ENCODE assay signal across 7 cellular contexts in genomic region chr3:195933044-195933430, GRCh38. TPM values are rescaled to one million over a fixed set of nuclear protein-coding genes. Genes with fewer than 3 reads are reported as not detected.
A peak's percentile ranks its signal among the peaks of the same experiment; 100 is the strongest.
DNase-seq lines count a peak whose midpoint lies in the region; ATAC-seq, FAIRE-seq and TF ChIP-seq lines count a peak whose summit lies in the region.
"Not testable (repeated sequence)": the region's sequence is repeated elsewhere in the genome, so short reads cannot be mapped to it uniquely, and the experiment has no call there.

No MANE protein-coding gene starts in this region.

- peak overlapping the region; percentile 61 to 75 for H3K27ac ChIP-seq in A549
- H3K27ac ChIP-seq in pancreas = peak overlapping the region in 2 of 4 donors; percentile 50 to 67
- H3K27ac ChIP-seq in transverse colon = peak overlapping the region; percentile 47 to 65 (median 54)

- peak in 1 of 2 experiments; percentile 54 for DNase-seq in A549 (ENCODE audit: low read depth in 1 of 2, low spot score in 1 of 2)
- DNase-seq in HT-29 (ENCODE audit: low spot score) = peak; percentile 71
- peak; percentile 51 for DNase-seq in glomerular visceral epithelial cell (ENCODE audit: extremely low spot score)
- peak in 1 of 2 donors; percentile 31 for DNase-seq in left colon
- DNase-seq in mesenteric fat pad (ENCODE audit: low spot score) = peak; percentile 45
- not testable (repeated sequence) for DNase-seq in pancreas
- peak; percentile 41 for DNase-seq in transverse colon

- peak overlapping the region; percentile 65 for H3K4me2 ChIP-seq in A549

- not testable (repeated sequence) for TF ChIP-seq CTCF in A549 (IDR thresholded peaks at IDR 0.05); pancreas (IDR thresholded peaks at IDR 0.05); transverse colon (IDR thresholded peaks at IDR 0.05)

- TF ChIP-seq RAD21 in A549 (conservative IDR thresholded peaks at IDR 0.05 in 1 of 2, IDR thresholded peaks at IDR 0.05 in 1 of 2) = not testable (repeated sequence)

- peak; percentile 39 to 78; a peak in 3 of 6 replicates for ATAC-seq in A549
- peak; percentile 78 for ATAC-seq in left colon
- peak in 3 of 4 donors; percentile 9 to 42 (median 35) for ATAC-seq in pancreas

- 39% methylated on average over 5 of the region's 6 CpGs for WGBS in A549 (ENCODE audit: missing lambda C conversion rate)
- WGBS in pancreas, 2 donors = 81 to 85% methylated on average over 6 of the region's 6 CpGs
- 70 to 76% methylated on average over 2 to 6 of the region's 6 CpGs for WGBS in transverse colon (ENCODE audit: low coverage in 1 of 2), 2 donors

- not testable (repeated sequence) for H3K36me3 ChIP-seq in pancreas, transverse colon

- not testable (repeated sequence) for H3K9me3 ChIP-seq in A549, pancreas, transverse colon

- POLR2A ChIA-PET in A549 (lab: Yijun Ruan, JAX) = not testable (repeated sequence)

- CTCF ChIA-PET in A549 (lab: Yijun Ruan, JAX) = interaction anchor here (3.3 kb wide), 1 partner anchor 18 kb away, joined by 12 read pairs; no protein-coding TSS in a partner anchor

- not testable (repeated sequence) for H3K27me3 ChIP-seq in pancreas, transverse colon

- FAIRE-seq in A549 (lab: Jason Lieb, UNC); pancreas (lab: Jason Lieb, UNC): not testable (repeated sequence)

- not testable (repeated sequence) for H3K4me3 ChIP-seq in A549, pancreas, transverse colon

- H3K4me1 ChIP-seq in A549 (peaks cover 19% of the 10 kb centered on the region), transverse colon (peaks cover 0 to 13% (median 4%) of the 10 kb centered on the region in 4 donors)
- not testable (repeated sequence) for H3K4me1 ChIP-seq in pancreas

- in situ Hi-C loops in transverse colon (cut with MboI; ENCODE audit: low pct_ligation_motif_present in 1 of 4, low pct_unique_long_range_greater_than_20kb in 1 of 4, low sequenced_read_pairs in 3 of 4) = not testable (repeated sequence)

- intact Hi-C loops in left colon (cut with DNase I, micrococcal nuclease); pancreas (cut with DNase I); transverse colon (cut with DNase I; ENCODE audit: low total_unique reads): not testable (repeated sequence)

- TF ChIP-seq EP300 in A549 (IDR thresholded peaks at IDR 0.05); transverse colon (IDR thresholded peaks at IDR 0.05; ENCODE audit: low read depth): not testable (repeated sequence)

- TF ChIP-seq POLR2A in A549 (IDR thresholded peaks at IDR 0.05; ENCODE audit: low read length); transverse colon (IDR thresholded peaks at IDR 0.05): not testable (repeated sequence)

RNA-seq across cellular contexts. Expression of gene TNK2, which starts 24.7 kb away (rescaled TPM):
- polyA plus RNA-seq in A549 (2011; rRNA removed) = 2.2 and 3.8 TPM in 2 replicates
- 8.2 and 11.2 TPM in 2 replicates for polyA plus RNA-seq in A549 (2012; cell fraction: cytosol; rRNA removed)
- polyA plus RNA-seq in A549 (2012; cell fraction: nucleus; rRNA removed) = 46.2 and 50.4 TPM in 2 replicates
- polyA plus RNA-seq in A549 (2017; fragmentation: RNase III; extraction: RNeasy Plus Mini Kit Qiagen cat#74134 plus additional on column Dnase treatment) = 11.3 to 12.7 TPM (median 12.5 TPM) in 3 replicates
- 3.3 and 8.4 TPM in 2 replicates for polyA minus RNA-seq in A549 (2011; rRNA and poly(A)+ RNA removed)
- 172 and 212 TPM in 2 replicates for total RNA-seq in HT-29 (2014; rRNA removed; shearing (Covaris generic))
- total RNA-seq in left colon = 10 to 100 TPM; 18.3 to 33.9 TPM
- total RNA-seq in mesenteric fat pad = 40.5 TPM
- total RNA-seq in pancreas = 10 to 100 TPM; 21.0 to 29.5 (median 22.5) TPM
- 10 to 100 TPM; 72.8 to 91.2 TPM for polyA plus RNA-seq in pancreas
- total RNA-seq in transverse colon = 10 to 100 TPM; 19.1 to 74.1 (median 21.3) TPM
